Comparison of ENCODE assay signal across 15 cellular contexts in genomic region chr6:51684603-51685002, GRCh38.
DNase-seq lines count a peak whose midpoint lies in the region; ATAC-seq and TF ChIP-seq lines count a peak whose summit lies in the region.
"Had no signal": no experiment of that assay in that cellular context is flagged by ENCODE, and none has a peak within 500 bp of the region (broad histone marks: within the 10 kb centered on the region; RNA-seq: fewer than 3 reads in every experiment).

No MANE protein-coding gene starts in this region.

- TF ChIP-seq POLR2A in gastrocnemius medialis (IDR thresholded peaks at IDR 0.05) (no peak), transverse colon (IDR thresholded peaks at IDR 0.05) (no peak)

- H3K9me3 ChIP-seq in right atrium auricular region (no peaks in the 10 kb centered on the region), left ventricle myocardium inferior (replicated peaks) (no peaks in the 10 kb centered on the region), gastrocnemius medialis (no peaks in the 10 kb centered on the region), transverse colon (no peaks in the 10 kb centered on the region)
- H3K9me3 ChIP-seq: BLaER1, HAP-1 had no signal

- no peaks in the 10 kb centered on the region for H3K27me3 ChIP-seq in right atrium auricular region
- H3K27me3 ChIP-seq in left ventricle myocardium inferior (ENCODE audit: low read depth) = no peaks in the 10 kb centered on the region
- H3K27me3 ChIP-seq in gastrocnemius medialis = no peaks in the 10 kb centered on the region
- no peaks in the 10 kb centered on the region for H3K27me3 ChIP-seq in brain microvascular endothelial cell (replicated peaks)
- no peaks in the 10 kb centered on the region for H3K27me3 ChIP-seq in transverse colon
- H3K27me3 ChIP-seq: BLaER1 had no signal

- no peak for TF ChIP-seq EP300 in transverse colon (IDR thresholded peaks at IDR 0.05; ENCODE audit: low read depth)

- no peak overlapping the region for H3K27ac ChIP-seq in right atrium auricular region
- peak overlapping the region; percentile 22 for H3K27ac ChIP-seq in left ventricle myocardium inferior (replicated peaks)
- peak overlapping the region in 3 of 4 donors; percentile 13 to 39 (median 20) for H3K27ac ChIP-seq in gastrocnemius medialis
- no peak overlapping the region for H3K27ac ChIP-seq in brain microvascular endothelial cell
- no peak overlapping the region for H3K27ac ChIP-seq in transverse colon
- H3K27ac ChIP-seq: BLaER1, GM23248 had no signal

- intact Hi-C loops in Right ventricle myocardium superior (cut with DNase I) (no loop called here), left ventricle myocardium inferior (cut with micrococcal nuclease) (no loop called here), gastrocnemius medialis (cut with DNase I; ENCODE audit: low total_unique reads) (no loop called here), transverse colon (cut with DNase I; ENCODE audit: low total_unique reads) (no loop called here)

- H3K4me1 ChIP-seq in right atrium auricular region = no peaks in the 10 kb centered on the region
- H3K4me1 ChIP-seq in left ventricle myocardium inferior = peaks cover 8% of the 10 kb centered on the region
- peaks cover 0 to 12% of the 10 kb centered on the region in 2 donors for H3K4me1 ChIP-seq in gastrocnemius medialis
- H3K4me1 ChIP-seq in transverse colon = no peaks in the 10 kb centered on the region
- H3K4me1 ChIP-seq: HAP-1 had no signal

- TF ChIP-seq CTCF in right atrium auricular region (IDR thresholded peaks at IDR 0.05) (no peak), left ventricle myocardium inferior (IDR thresholded peaks at IDR 0.05; ENCODE audit: borderline replicate concordance) (no peak), gastrocnemius medialis (IDR thresholded peaks at IDR 0.05 in 4 of 5, conservative IDR thresholded peaks at IDR 0.05 in 1 of 5) (no peak), brain microvascular endothelial cell (IDR thresholded peaks at IDR 0.05; ENCODE audit: low read depth, low read length, missing control alignments) (no peak), transverse colon (IDR thresholded peaks at IDR 0.05) (no peak)

- DNase-seq in Right ventricle myocardium superior (no peak), right atrium auricular region (ENCODE audit: low spot score) (no peak), left ventricle myocardium inferior (no peak), gastrocnemius medialis (no peak), brain microvascular endothelial cell (no peak), transverse colon (no peak)
- no peak for DNase-seq in activated CD4-positive, CD25-positive, alpha-beta regulatory T cell treated with anti-CD3 and anti-CD28 coated beads, Interleukin-2, amount 50 U/mL, for 72 hours
- DNase-seq: 8988T; CD4-positive, alpha-beta memory T cell; DMS153; DMS79; GDM1; GM23248 had no signal

- in situ Hi-C loops in gastrocnemius medialis (cut with MboI; ENCODE audit: low sequenced_read_pairs in 4 of 4) (no loop called here), brain microvascular endothelial cell (cut with HindIII; ENCODE audit: low pct_ligation_motif_present, low sequenced_read_pairs) (no loop called here), transverse colon (cut with MboI; ENCODE audit: low pct_ligation_motif_present in 1 of 4, low pct_unique_long_range_greater_than_20kb in 1 of 4, low sequenced_read_pairs in 3 of 4) (no loop called here)

- ATAC-seq in Right ventricle myocardium superior (ENCODE audit: poor library complexity) (peak; percentile 78), gastrocnemius medialis (peak; percentile 78 to 86)

- no peak overlapping the region for H3K4me3 ChIP-seq in right atrium auricular region
- no peak overlapping the region for H3K4me3 ChIP-seq in left ventricle myocardium inferior
- no peak overlapping the region for H3K4me3 ChIP-seq in gastrocnemius medialis
- H3K4me3 ChIP-seq in brain microvascular endothelial cell (ENCODE audit: low read depth, low read length) = no peak overlapping the region
- H3K4me3 ChIP-seq in transverse colon = no peak overlapping the region
- H3K4me3 ChIP-seq: BLaER1, GM23248, HAP-1 had no signal

- H3K36me3 ChIP-seq in right atrium auricular region (no peaks in the 10 kb centered on the region), left ventricle myocardium inferior (no peaks in the 10 kb centered on the region), gastrocnemius medialis (no peaks in the 10 kb centered on the region), brain microvascular endothelial cell (replicated peaks) (no peaks in the 10 kb centered on the region), transverse colon (no peaks in the 10 kb centered on the region)
- H3K36me3 ChIP-seq: BLaER1, HAP-1 had no signal

Comparison
In these comparisons a context has a peak if more than half of its experiments do, and no peak if none do; other contexts are left out.
1. H3K27ac ChIP-seq: peak in left ventricle myocardium inferior (single experiment) and gastrocnemius medialis (3 of 4); none in right atrium auricular region (0 of 2), brain microvascular endothelial cell (single experiment) and transverse colon (0 of 4).